Comparison of ENCODE assay signal across 14 cellular contexts in genomic region chr9:121741198-121741918, GRCh38.
DNase-seq lines count a peak whose midpoint lies in the region; ATAC-seq, FAIRE-seq and TF ChIP-seq lines count a peak whose summit lies in the region.
"Had no signal": no experiment of that assay in that cellular context is flagged by ENCODE, and none has a peak within 500 bp of the region (broad histone marks: within the 10 kb centered on the region; RNA-seq: fewer than 3 reads in every experiment).

No MANE protein-coding gene starts in this region.

- peaks cover 23 to 65% (median 42%) of the 10 kb centered on the region in 4 experiments for H3K4me1 ChIP-seq in H1 (replicated peaks in 1 of 4; ENCODE audit: control insufficient read depth in 3 of 4, insufficient read depth in 4 of 4, low read length in 3 of 4)
- H3K4me1 ChIP-seq in neuronal stem cell (ENCODE audit: control insufficient read depth in 2 of 2, insufficient read depth in 1 of 2, low read depth in 1 of 2, low read length in 2 of 2), result peaks cover 32 to 46% of the 10 kb centered on the region in 2 donors

- no peak overlapping the region for H2AK5ac ChIP-seq in H1 (ENCODE audit: low read depth, low read length)
- no peak overlapping the region for H2AK5ac ChIP-seq in neuronal stem cell (ENCODE audit: low read depth, low read length)

- H3K27me3 Mint-ChIP-seq in activated naive CD4-positive, alpha-beta T cell treated with anti-CD3 and anti-CD28 coated beads, Interleukin-2, amount 10 ng/mL, durations not matched to agents 7 days and 5 days, result peaks cover 71% of the 10 kb centered on the region

- TF ChIP-seq CTCF in GM12865 (IDR thresholded peaks at IDR 0.05; ENCODE audit: insufficient read depth, low read depth, low read length, missing control alignments) (no peak), H1 (IDR thresholded peaks at IDR 0.05; ENCODE audit: control extremely low read depth in 1 of 3, insufficient read depth in 1 of 3, low read depth in 1 of 3, low read length in 3 of 3) (no peak)

- TF ChIP-seq EP300 in H1 (IDR thresholded peaks at IDR 0.05; ENCODE audit: borderline replicate concordance in 1 of 2, low read depth in 2 of 2, low read length in 2 of 2), result no peak

- H3K4me2 ChIP-seq in H1 (ENCODE audit: insufficient read depth in 1 of 2, low read depth in 2 of 2, low read length in 2 of 2) (no peak overlapping the region), neuronal stem cell (ENCODE audit: insufficient read depth, low read length, poor library complexity, severe bottlenecking) (no peak overlapping the region)

- POLR2A ChIA-PET in H1 (lab: Charles Lee; ENCODE audit: partially characterized antibody), result interaction anchor here (1.3 kb wide), 1 partner anchor 48 kb away, joined by 3 read pairs; no protein-coding TSS in a partner anchor

- H2BK120ac ChIP-seq in H1 (replicated peaks; ENCODE audit: low read depth, low read length), result no peak overlapping the region
- no peak overlapping the region for H2BK120ac ChIP-seq in neuronal stem cell (ENCODE audit: low read depth, low read length)

- H3K36me3 Mint-ChIP-seq in activated naive CD4-positive, alpha-beta T cell treated with anti-CD3 and anti-CD28 coated beads, Interleukin-2, amount 10 ng/mL, durations not matched to agents 7 days and 5 days, result no peaks in the 10 kb centered on the region
- H3K36me3 Mint-ChIP-seq: naive B cell had no signal

- no peak overlapping the region for H3K4ac ChIP-seq in H1 (replicated peaks; ENCODE audit: insufficient read length, low read depth, low read length)
- no peak overlapping the region for H3K4ac ChIP-seq in neuronal stem cell (ENCODE audit: low read length)

- H3K9me3 Mint-ChIP-seq in activated naive CD4-positive, alpha-beta T cell treated with anti-CD3 and anti-CD28 coated beads, Interleukin-2, amount 10 ng/mL, durations not matched to agents 7 days and 5 days, result no peaks in the 10 kb centered on the region
- H3K9me3 Mint-ChIP-seq: naive B cell had no signal

- no peak overlapping the region for H4K5ac ChIP-seq in H1 (ENCODE audit: insufficient read length, low read depth, low read length)

- H3K27ac Mint-ChIP-seq in activated naive CD4-positive, alpha-beta T cell treated with anti-CD3 and anti-CD28 coated beads, Interleukin-2, amount 10 ng/mL, durations not matched to agents 7 days and 5 days, result no peak overlapping the region

- ATAC-seq in HG02938 (IDR thresholded peaks at IDR 0.05; ENCODE audit: unreplicated experiment) (no peak), GM18511 (IDR thresholded peaks at IDR 0.05; ENCODE audit: unreplicated experiment) (no peak)

- no peak for TF ChIP-seq POLR2A in H1 (IDR thresholded peaks at IDR 0.05; ENCODE audit: control extremely low read depth in 1 of 2, low read depth in 2 of 2, low read length in 2 of 2)

- peaks cover 0 to 45% of the 10 kb centered on the region in 2 experiments; a peak in 2 of 4 replicates for H3K79me2 ChIP-seq in H1 (ENCODE audit: control insufficient read depth in 1 of 2, insufficient read depth in 2 of 2, low read length in 2 of 2)

- H3K14ac ChIP-seq in H1 (ENCODE audit: insufficient read length) (no peak overlapping the region), neuronal stem cell (ENCODE audit: low read length) (no peak overlapping the region)

- DNase-seq in GM12865 (ENCODE audit: low read depth) (peak; percentile 30), NCI-H2171 (lab: John Stamatoyannopoulos, UW) (peak; percentile 55), H1 (ENCODE audit: low read depth in 1 of 2, low spot score in 2 of 2) (no peak), neuronal stem cell (ENCODE audit: low spot score) (no peak)
- DNase-seq in activated naive CD4-positive, alpha-beta T cell treated with anti-CD3 and anti-CD28 coated beads, Interleukin-2, amount 10 ng/mL, durations not matched to agents 7 days and 5 days, result no peak
- no peak for DNase-seq in central memory CD4-positive, alpha-beta T cell
- DNase-seq: aorta, GOT3, Karpas-422, naive B cell, SHP77 had no signal

- H3K9ac ChIP-seq in H1 (replicated peaks in 1 of 4; ENCODE audit: extremely low read depth in 1 of 4, low read depth in 3 of 4, low read length in 3 of 4) (no peak overlapping the region), neuronal stem cell (ENCODE audit: low read depth, low read length, poor library complexity) (no peak overlapping the region)

- H2BK5ac ChIP-seq in H1 (ENCODE audit: low read depth, low read length) (0 out of 2 replicates have a peak overlapping the region, but pooled peaks have one; percentile 54), neuronal stem cell (ENCODE audit: low read length) (peak overlapping the region; percentile 56)

- H3K27ac ChIP-seq in H1 (ENCODE audit: low read depth, low read length) (no peak overlapping the region), neuronal stem cell (replicated peaks; ENCODE audit: low read length) (no peak overlapping the region)
- H3K27ac ChIP-seq: VCaP had no signal

- H2BK12ac ChIP-seq in H1 (ENCODE audit: low read depth, low read length) (0 out of 2 replicates have a peak overlapping the region, but pooled peaks have one; percentile 14), neuronal stem cell (ENCODE audit: low read length) (no peak overlapping the region)

- peaks cover 5% of the 10 kb centered on the region for H3K23me2 ChIP-seq in H1 (ENCODE audit: low read depth, low read length)

- CTCF ChIA-PET in H1 (lab: Charles Lee; ENCODE audit: partially characterized antibody), result interaction anchor here (0.8 to 20.3 kb wide), 8 partner anchors 14 to 191 kb away, joined by 3 to 305 read pairs (median 4); no protein-coding TSS in a partner anchor
- CTCF ChIA-PET in activated naive CD4-positive, alpha-beta T cell treated with anti-CD3 and anti-CD28 coated beads, Interleukin-2, amount 10 ng/mL, durations not matched to agents 7 days and 5 days (lab: Charles Lee), result interaction anchor here (0.8 to 1.4 kb wide), 3 partner anchors 8 to 57 kb away, joined by 3 to 6 read pairs (median 3); no protein-coding TSS in a partner anchor

- peaks cover 24% of the 10 kb centered on the region for H3K79me1 ChIP-seq in H1 (ENCODE audit: low read depth, low read length)
- H3K79me1 ChIP-seq in neuronal stem cell (ENCODE audit: low read depth, low read length), result peaks cover 36% of the 10 kb centered on the region

- H3K36me3 ChIP-seq in H1 (ENCODE audit: control insufficient read depth in 2 of 4, insufficient read depth in 4 of 4, low read length in 3 of 4) (no peaks in the 10 kb centered on the region), neuronal stem cell (replicated peaks in 1 of 2; ENCODE audit: control insufficient read depth in 2 of 2, insufficient read depth in 2 of 2, low read length in 2 of 2) (peaks cover 0 to 2% of the 10 kb centered on the region in 2 donors)

- WGBS in H1 (ENCODE audit: extremely low coverage in 1 of 2, insufficient coverage in 1 of 2, insufficient read length in 1 of 2, insufficient replicate concordance in 2 of 2, low coverage in 1 of 2, low lambda C conversion rate in 2 of 2, missing lambda C conversion rate in 1 of 2), 2 experiments, result 75% methylated on average over 11 of the region's 11 CpGs; no CpG with 5 or more reads in 1 of the 2 experiments
- no CpG with 5 or more reads among the region's 11 CpGs for WGBS in neuronal stem cell (ENCODE audit: extremely low coverage in 2 of 2, insufficient read length in 2 of 2, insufficient replicate concordance in 1 of 2), 2 donors

- peaks cover 22 to 27% of the 10 kb centered on the region in 2 experiments for H4K20me1 ChIP-seq in H1 (replicated peaks in 1 of 2; ENCODE audit: control insufficient read depth in 1 of 2, insufficient read depth in 2 of 2, low read length in 2 of 2)

- H2BK20ac ChIP-seq in H1 (ENCODE audit: low read length), result no peak overlapping the region

- H2AFZ ChIP-seq in H1 (ENCODE audit: low read length) (no peak overlapping the region), neuronal stem cell (ENCODE audit: low read length) (no peak overlapping the region)

- H3K18ac ChIP-seq in H1 (ENCODE audit: extremely low read depth, low read length), result 0 out of 2 replicates have a peak overlapping the region, but pooled peaks have one; percentile 0
- H3K18ac ChIP-seq in neuronal stem cell (ENCODE audit: low read length), result peak overlapping the region; percentile 13

- H4K91ac ChIP-seq in H1 (replicated peaks; ENCODE audit: insufficient read length, low read length) (no peak overlapping the region), neuronal stem cell (ENCODE audit: low read depth, low read length, poor library complexity) (no peak overlapping the region)

- no peak for TF ChIP-seq RAD21 in H1 (IDR thresholded peaks at IDR 0.05 in 1 of 2, conservative IDR thresholded peaks at IDR 0.05 in 1 of 2; ENCODE audit: low read depth in 2 of 2, low read length in 2 of 2)

- H2BK15ac ChIP-seq in H1 (ENCODE audit: low read length) (peak overlapping the region; percentile 9; the same call in 1 of the 2 replicates), neuronal stem cell (ENCODE audit: low read length) (no peak overlapping the region)

- H4K8ac ChIP-seq in H1 (ENCODE audit: extremely low read depth, insufficient read depth, low read length), result no peak overlapping the region
- no peak overlapping the region for H4K8ac ChIP-seq in neuronal stem cell (ENCODE audit: low read depth, low read length)

- H3K4me1 Mint-ChIP-seq in activated naive CD4-positive, alpha-beta T cell treated with anti-CD3 and anti-CD28 coated beads, Interleukin-2, amount 10 ng/mL, durations not matched to agents 7 days and 5 days, result peaks cover 8% of the 10 kb centered on the region

- FAIRE-seq in H1 (lab: Jason Lieb, UNC), result no peak

- H3K4me3 Mint-ChIP-seq in activated naive CD4-positive, alpha-beta T cell treated with anti-CD3 and anti-CD28 coated beads, Interleukin-2, amount 10 ng/mL, durations not matched to agents 7 days and 5 days, result no peak overlapping the region

- H3K4me3 ChIP-seq in GM12865 (ENCODE audit: low read depth, low read length) (no peak overlapping the region), H1 (ENCODE audit: extremely low read depth in 1 of 4, insufficient read depth in 2 of 4, low read depth in 3 of 4, low read length in 4 of 4) (no peak overlapping the region), neuronal stem cell (ENCODE audit: low read length in 2 of 2) (no peak overlapping the region)

- H3K27me3 ChIP-seq in H1 (replicated peaks in 1 of 4; ENCODE audit: control insufficient read depth in 3 of 4, extremely low read depth in 1 of 4, insufficient read depth in 3 of 4, low read length in 3 of 4) (no peaks in the 10 kb centered on the region), neuronal stem cell (ENCODE audit: control insufficient read depth in 3 of 3, insufficient read depth in 3 of 3, low read depth in 1 of 3, low read length in 3 of 3) (no peaks in the 10 kb centered on the region)

- H3K56ac ChIP-seq in H1 (replicated peaks; ENCODE audit: insufficient read length, low read depth, low read length), result no peak overlapping the region

- H3K9me3 ChIP-seq in H1 (ENCODE audit: insufficient read depth in 2 of 2, low read depth in 1 of 2, low read length in 1 of 2) (no peaks in the 10 kb centered on the region), neuronal stem cell (replicated peaks in 1 of 2; ENCODE audit: control insufficient read depth in 2 of 2, insufficient read depth in 1 of 2, low read depth in 1 of 2, low read length in 2 of 2) (no peaks in the 10 kb centered on the region)

- H3K23ac ChIP-seq in H1 (ENCODE audit: insufficient read length) (no peak overlapping the region), neuronal stem cell (ENCODE audit: low read depth, low read length, poor library complexity) (no peak overlapping the region)

TF ChIP-seq in H1, 55 proteins besides CTCF, POLR2A, EP300 and RAD21 (continues in another document):
- no peak for TF ChIP-seq SP4 (IDR thresholded peaks at IDR 0.05; ENCODE audit: low read length)

Comparison
In these comparisons a context has a peak if more than half of its experiments do, and no peak if none do; other contexts are left out.
1. DNase-seq: peak in GM12865 (single experiment) and NCI-H2171 (single experiment); none in H1 (0 of 2), neuronal stem cell (single experiment), activated naive CD4-positive, alpha-beta T cell treated with anti-CD3 and anti-CD28 coated beads, Interleukin-2, amount 10 ng/mL, durations not matched to agents 7 days and 5 days (single experiment) and central memory CD4-positive, alpha-beta T cell (single experiment).